1 cellular context compared by ENCODE assay signal in the genomic region with DNA sequence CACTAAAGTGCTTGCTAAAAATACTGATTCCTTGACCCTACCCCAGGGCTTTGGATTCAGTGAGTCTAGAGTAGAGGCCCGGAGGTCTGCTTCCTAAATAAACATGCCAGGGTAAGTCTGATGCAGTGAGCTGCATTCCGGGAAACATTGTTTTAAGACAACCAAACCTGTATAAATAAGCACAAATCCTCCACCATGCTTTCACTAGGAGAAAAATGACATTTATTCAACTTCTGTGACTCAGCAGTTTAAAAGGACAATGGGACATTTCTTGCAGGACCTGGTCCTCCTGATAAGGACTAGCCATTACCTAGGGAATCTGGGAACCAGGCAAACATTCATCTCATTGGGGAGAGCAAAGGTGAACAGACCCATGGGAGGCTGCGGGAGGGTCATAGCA.
TF ChIP-seq lines count a peak whose summit lies in the region.

No MANE protein-coding gene starts in this region.

TF ChIP-seq in HepG2, 621 proteins besides CTCF, POLR2A, EP300 and RAD21 (continued from another document):
- TF ChIP-seq, protein P1, sequence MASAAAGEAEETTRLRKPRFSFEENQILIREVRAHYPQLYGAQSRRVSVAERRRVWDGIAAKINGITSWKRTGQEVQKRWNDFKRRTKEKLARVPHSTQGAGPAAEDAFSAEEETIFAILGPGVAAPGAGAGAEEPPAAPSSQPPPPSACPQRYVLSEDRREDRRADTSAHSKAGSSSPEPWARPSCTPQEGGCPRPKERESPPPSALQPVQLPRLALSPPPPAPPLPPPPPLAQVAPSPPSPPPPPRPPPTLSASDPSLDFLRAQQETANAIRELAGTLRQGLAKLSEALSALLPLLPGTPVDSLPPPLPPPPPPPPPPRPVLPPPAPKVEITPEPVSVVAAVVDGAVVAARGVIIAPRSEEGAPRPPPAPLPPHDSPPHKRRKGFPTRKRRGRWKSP (CRISPR knock-in tag; IDR thresholded peaks at IDR 0.05): no peak
- no peak for TF ChIP-seq ZNF180 (CRISPR knock-in tag; IDR thresholded peaks at IDR 0.05; ENCODE audit: borderline replicate concordance, low read depth)
